In genomic region chr12:124567673-124568373, GRCh38 we compare ENCODE assay signal across 8 cellular contexts. TPM values are rescaled to one million over a fixed set of nuclear protein-coding genes. Genes with fewer than 3 reads are reported as not detected.
DNase-seq lines count a peak whose midpoint lies in the region; ATAC-seq and TF ChIP-seq lines count a peak whose summit lies in the region.

No MANE protein-coding gene starts in this region.

- peaks cover 40 to 47% of the 10 kb centered on the region in 2 donors for H3K4me1 ChIP-seq in adrenal gland (replicated peaks in 1 of 2)
- peaks cover 19 to 57% (median 46%) of the 10 kb centered on the region in 9 donors for H3K4me1 ChIP-seq in heart right ventricle
- H3K4me1 ChIP-seq in upper lobe of left lung = peaks cover 46 to 56% (median 50%) of the 10 kb centered on the region in 4 donors

- no peaks in the 10 kb centered on the region for H3K36me3 Mint-ChIP-seq in T-cell

- peak in 1 of 2 donors; percentile 18 for TF ChIP-seq POLR2A in adrenal gland (IDR thresholded peaks at IDR 0.05)
- peak in 1 of 4 donors; percentile 47 for TF ChIP-seq POLR2A in upper lobe of left lung (IDR thresholded peaks at IDR 0.05)

- H3K4me3 ChIP-seq in GM06990 (replicated peaks; ENCODE audit: low read depth, low read length) (peak overlapping the region; percentile 57), adrenal gland (peak overlapping the region in 2 of 4 donors; percentile 6 to 47), heart right ventricle (peak overlapping the region in 9 of 10 donors; percentile 24 to 99 (median 49)), upper lobe of left lung (peak overlapping the region in 3 of 4 donors; percentile 72 to 97 (median 90))

- TF ChIP-seq EP300 in upper lobe of left lung (IDR thresholded peaks at IDR 0.05) = peak in 1 of 4 donors; percentile 81

- H3K27ac ChIP-seq in adrenal gland (peak overlapping the region; percentile 72 to 99 (median 88)), heart right ventricle (peak overlapping the region; percentile 44 to 95 (median 90)), upper lobe of left lung (peak overlapping the region; percentile 88 to 94 (median 90))

- intact Hi-C loops in adrenal gland (cut with DNase I) (loop anchor here (5.0 to 10.0 kb wide), 3 partner anchors 109 to 199 kb away; no protein-coding TSS in a partner anchor), heart right ventricle (cut with DNase I) (loop anchor here (2.0 to 10.0 kb wide), 19 partner anchors 49 to 513 kb away; no protein-coding TSS in a partner anchor), posterior vena cava (cut with DNase I) (loop anchor here (2.0 to 10.0 kb wide), 4 partner anchors 51 to 199 kb away; no protein-coding TSS in a partner anchor)

- no peaks in the 10 kb centered on the region for H3K9me3 Mint-ChIP-seq in T-cell

- H3K36me3 ChIP-seq in GM06990 (ENCODE audit: control insufficient read depth, insufficient read depth, low read length) (peaks cover 2% of the 10 kb centered on the region; the same call in 1 of the 2 replicates), adrenal gland (replicated peaks in 1 of 2) (no peaks in the 10 kb centered on the region), heart right ventricle (peaks cover 0 to 8% (median 0%) of the 10 kb centered on the region in 9 donors), upper lobe of left lung (no peaks in the 10 kb centered on the region)

- H3K27me3 ChIP-seq in GM06990 (replicated peaks; ENCODE audit: control insufficient read depth, insufficient read depth, low read length) (no peaks in the 10 kb centered on the region), adrenal gland (no peaks in the 10 kb centered on the region), heart right ventricle (no peaks in the 10 kb centered on the region), upper lobe of left lung (no peaks in the 10 kb centered on the region)

- POLR2A ChIA-PET in T-cell (lab: Charles Lee) = no interaction called here

- no peaks in the 10 kb centered on the region for H3K27me3 Mint-ChIP-seq in T-cell

- DNase-seq in GM06990 (ENCODE audit: extremely low read depth, insufficient read length) (peak; percentile 87), NCI-H1105 (lab: John Stamatoyannopoulos, UW) (peak; percentile 72), T-cell (peak; percentile 55 to 86 (median 72)), adrenal gland (peak; percentile 93 to 97 (median 96)), heart right ventricle (peak; percentile 96 to 97), posterior vena cava (ENCODE audit: low spot score) (peak; percentile 98), upper lobe of left lung (peak; percentile 94 to 99)

- H3K9me3 ChIP-seq in adrenal gland (replicated peaks in 1 of 3) (no peaks in the 10 kb centered on the region), heart right ventricle (no peaks in the 10 kb centered on the region), upper lobe of left lung (no peaks in the 10 kb centered on the region)

- peaks cover 18 to 33% (median 29%) of the 10 kb centered on the region in 3 donors for H3K4me1 Mint-ChIP-seq in T-cell

- CTCF ChIA-PET in T-cell (lab: Charles Lee) = no interaction called here

- 1 to 17% (median 1%) methylated on average over 2 to 50 of the region's 50 CpGs for WGBS in adrenal gland, 4 donors
- WGBS in heart right ventricle, 2 donors = 1% methylated on average over 35 to 47 of the region's 50 CpGs
- WGBS in upper lobe of left lung, 2 donors = 4 to 6% methylated on average over 18 to 20 of the region's 50 CpGs

- peak overlapping the region; percentile 77 to 86 (median 84) for H3K4me3 Mint-ChIP-seq in T-cell

- H3K27ac Mint-ChIP-seq in T-cell = peak overlapping the region; percentile 46 to 73

- TF ChIP-seq CTCF in GM06990 (IDR thresholded peaks at IDR 0.05; ENCODE audit: insufficient read depth, low read length, poor library complexity, severe bottlenecking) (peak; percentile 25), adrenal gland (IDR thresholded peaks at IDR 0.05) (peak in 1 of 6 experiments; percentile 7), heart right ventricle (IDR thresholded peaks at IDR 0.05) (peak in 3 of 9 donors; percentile 25 to 32 (median 32)), upper lobe of left lung (IDR thresholded peaks at IDR 0.05) (peak in 1 of 6 experiments; percentile 10)

- ATAC-seq in HG02588 (IDR thresholded peaks at IDR 0.05; ENCODE audit: unreplicated experiment) (peak; percentile 50), T-cell (replicated peaks in 1 of 4) (peak; percentile 78 to 85 (median 80)), heart right ventricle (peak; percentile 83 to 92 (median 88)), upper lobe of left lung (ENCODE audit: low FRiP score in 2 of 2) (peak; percentile 90 to 92)

RNA-seq across cellular contexts. Expression of gene NCOR2, which starts 0.4 kb away (rescaled TPM):
- total RNA-seq in T-cell = 100 to 1,000 TPM; 108 to 140 (median 127) TPM
- total RNA-seq in adrenal gland = 100 to 1,000 TPM in 7 of 8 donors, 10 to 100 TPM in 1; 85.3 to 243 (median 199) TPM
- polyA plus RNA-seq in adrenal gland = 100 to 1,000 TPM in 1 of 3 donors, 10 to 100 TPM in 2; 28.3 to 194 (median 53.3) TPM
- 100 to 1,000 TPM; 118 to 200 (median 136) TPM for total RNA-seq in heart right ventricle
- 10 to 100 TPM; 46.9 to 74.0 TPM for polyA plus RNA-seq in heart right ventricle
- total RNA-seq in posterior vena cava = 100 to 1,000 TPM; 210 to 279 TPM
- 100 to 1,000 TPM; 188 to 603 (median 373) TPM for total RNA-seq in upper lobe of left lung
